ENCODE assay signal across 8 cellular contexts in the genomic region with DNA sequence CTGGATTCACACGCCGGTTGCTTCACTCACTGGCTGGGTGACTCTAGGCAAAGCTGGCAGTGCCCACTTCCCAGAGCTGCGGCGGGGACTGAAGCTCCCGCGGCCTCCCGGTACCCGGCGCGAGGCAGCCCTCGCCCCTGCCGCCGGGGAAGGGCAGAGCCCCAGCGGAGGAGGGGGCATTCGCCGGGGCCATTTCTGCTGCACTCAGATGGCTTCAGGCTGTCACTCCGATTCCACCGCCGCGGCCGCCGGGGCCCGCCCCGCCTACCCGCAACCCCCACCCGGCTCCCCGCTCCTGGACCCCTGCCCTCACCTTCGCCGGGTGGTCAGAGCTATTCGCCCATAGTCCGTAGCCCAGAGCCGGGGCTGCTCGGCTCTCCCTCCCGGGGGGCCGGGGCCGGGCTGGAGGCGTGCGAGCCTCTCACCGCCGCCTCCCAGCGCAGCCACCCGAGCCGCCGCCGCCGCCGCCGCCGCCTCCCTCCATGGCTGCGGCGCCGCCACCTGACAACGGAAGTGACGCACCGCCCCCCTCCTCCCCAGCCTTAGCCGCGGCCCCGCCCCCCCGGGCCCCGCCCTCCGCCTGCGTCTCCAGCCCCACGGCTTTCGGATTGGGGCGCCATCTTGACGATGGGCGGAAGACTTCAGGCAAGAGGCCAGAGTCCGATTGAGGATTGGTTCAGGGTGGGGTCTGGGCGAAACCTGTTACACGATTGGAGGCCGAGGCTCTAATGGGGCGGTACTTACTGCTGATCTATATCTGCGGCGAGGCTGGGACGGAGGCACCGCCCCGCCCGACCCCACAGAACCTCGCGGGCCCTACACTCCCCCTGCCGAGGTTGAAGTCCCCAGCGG. TPM values are rescaled to one million over a fixed set of nuclear protein-coding genes. Genes with fewer than 3 reads are reported as not detected.
DNase-seq lines count a peak whose midpoint lies in the region; ATAC-seq and TF ChIP-seq lines count a peak whose summit lies in the region.

A gene with protein sequence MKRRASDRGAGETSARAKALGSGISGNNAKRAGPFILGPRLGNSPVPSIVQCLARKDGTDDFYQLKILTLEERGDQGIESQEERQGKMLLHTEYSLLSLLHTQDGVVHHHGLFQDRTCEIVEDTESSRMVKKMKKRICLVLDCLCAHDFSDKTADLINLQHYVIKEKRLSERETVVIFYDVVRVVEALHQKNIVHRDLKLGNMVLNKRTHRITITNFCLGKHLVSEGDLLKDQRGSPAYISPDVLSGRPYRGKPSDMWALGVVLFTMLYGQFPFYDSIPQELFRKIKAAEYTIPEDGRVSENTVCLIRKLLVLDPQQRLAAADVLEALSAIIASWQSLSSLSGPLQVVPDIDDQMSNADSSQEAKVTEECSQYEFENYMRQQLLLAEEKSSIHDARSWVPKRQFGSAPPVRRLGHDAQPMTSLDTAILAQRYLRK (minus strand): TSS at position 515 of the 852 bp plus-strand sequence. CDS start 24,592 bp downstream, outside the sequence.

- peak within 1 kb of the TSS; percentile 94 to 99 for H3K27ac ChIP-seq in ascending aorta
- peak within 1 kb of the TSS; percentile 97 for H3K27ac ChIP-seq in right cardiac atrium (ENCODE audit: low read length)
- peak within 1 kb of the TSS; percentile 99 for H3K27ac ChIP-seq in uterus

- H3K4me1 ChIP-seq in ascending aorta (peaks cover 20 to 52% of the 10 kb centered on the region in 2 donors), right cardiac atrium (ENCODE audit: control insufficient read depth, insufficient read depth, low read length) (peaks cover 18% of the 10 kb centered on the region), uterus (peaks cover 6 to 11% of the 10 kb centered on the region in 2 donors)

- TF ChIP-seq CTCF in ascending aorta (IDR thresholded peaks at IDR 0.05), result no peak
- peak in 1 of 4 experiments; percentile 10 for TF ChIP-seq CTCF in uterus (IDR thresholded peaks at IDR 0.05)

- no peaks in the 10 kb centered on the region for H3K27me3 Mint-ChIP-seq in T-helper 2 cell treated with Interferon-gamma antibody and Interleukin-4, amounts not matched to agents 5 μg/mL and 100 μg/mL, for 36 hours (ENCODE audit: low read depth)

- peaks cover 7% of the 10 kb centered on the region for H3K36me3 Mint-ChIP-seq in T-helper 2 cell treated with Interferon-gamma antibody and Interleukin-4, amounts not matched to agents 5 μg/mL and 100 μg/mL, for 36 hours (ENCODE audit: low read depth)

- DNase-seq in NCI-H187 treated with DMSO at 0.1 percent for 48 hours (lab: John Stamatoyannopoulos, UW) (peak; percentile 97), ascending aorta (ENCODE audit: low spot score in 2 of 2) (peak; percentile 95 to 99), right cardiac atrium (peak; percentile 97 to 99 (median 99)), pulmonary artery endothelial cell (ENCODE audit: low read depth, low spot score) (peak; percentile 99), uterus (peak; percentile 99)
- peak; percentile 96 for DNase-seq in T-helper 2 cell treated with Interferon-gamma antibody and Interleukin-4, amounts not matched to agents 5 μg/mL and 100 μg/mL, for 36 hours (ENCODE audit: low spot score)

- TF ChIP-seq POLR2A in GM15510 (IDR thresholded peaks at IDR 0.05; ENCODE audit: borderline replicate concordance, extremely low read depth, insufficient read length), result peak; percentile 73
- peak; percentile 76 to 98 for TF ChIP-seq POLR2A in uterus (IDR thresholded peaks at IDR 0.05)

- H3K36me3 ChIP-seq in ascending aorta (peaks cover 4 to 9% of the 10 kb centered on the region in 2 donors), uterus (no peaks in the 10 kb centered on the region)

- peaks cover 48% of the 10 kb centered on the region for H3K4me1 Mint-ChIP-seq in T-helper 2 cell treated with Interferon-gamma antibody and Interleukin-4, amounts not matched to agents 5 μg/mL and 100 μg/mL, for 36 hours (ENCODE audit: low read depth)

- peak within 1 kb of the TSS; percentile 94 for H3K4me3 Mint-ChIP-seq in T-helper 2 cell treated with Interferon-gamma antibody and Interleukin-4, amounts not matched to agents 5 μg/mL and 100 μg/mL, for 36 hours

- H3K9me3 ChIP-seq in ascending aorta (no peaks in the 10 kb centered on the region), right cardiac atrium (ENCODE audit: control insufficient read depth, low read length) (no peaks in the 10 kb centered on the region), uterus (no peaks in the 10 kb centered on the region)

- H3K4me3 ChIP-seq in ascending aorta, result peak within 1 kb of the TSS; percentile 94 to 99
- H3K4me3 ChIP-seq in right cardiac atrium (ENCODE audit: low read length), result peak within 1 kb of the TSS; percentile 92
- H3K4me3 ChIP-seq in uterus, result peak within 1 kb of the TSS; percentile 95 to 97

- no peaks in the 10 kb centered on the region for H3K9me3 Mint-ChIP-seq in T-helper 2 cell treated with Interferon-gamma antibody and Interleukin-4, amounts not matched to agents 5 μg/mL and 100 μg/mL, for 36 hours

- intact Hi-C loops in ascending aorta (cut with DNase I) (loop anchor here (1.0 to 10.0 kb wide), 6 partner anchors 12 to 1089 kb away; a partner anchor contains a TSS), right cardiac atrium (cut with DNase I) (loop anchor here in 1 of 4 donors (10.0 kb wide), 1 partner anchor 231 kb away; a partner anchor contains a TSS), uterus (cut with DNase I; ENCODE audit: low total_unique reads) (no loop called here)

- peak within 1 kb of the TSS; percentile 98 for H3K27ac Mint-ChIP-seq in T-helper 2 cell treated with Interferon-gamma antibody and Interleukin-4, amounts not matched to agents 5 μg/mL and 100 μg/mL, for 36 hours

- under 1% methylated on average over 82 of the region's 82 CpGs for WGBS in right cardiac atrium

- ATAC-seq in HG02943 (IDR thresholded peaks at IDR 0.05; ENCODE audit: low read depth, unreplicated experiment), result peak; percentile 87
- ATAC-seq in right cardiac atrium, result peak; percentile 94 to 95

- H3K27me3 ChIP-seq in ascending aorta (no peaks in the 10 kb centered on the region), right cardiac atrium (ENCODE audit: control insufficient read depth, insufficient read depth) (no peaks in the 10 kb centered on the region), uterus (no peaks in the 10 kb centered on the region)

RNA-seq across cellular contexts. Expression of the gene that starts here (rescaled TPM):
- total RNA-seq in ascending aorta (77.0 TPM), right cardiac atrium (10 to 100 TPM; 66.7 to 85.0 (median 73.7) TPM), pulmonary artery endothelial cell (13.3 and 19.2 TPM in 2 replicates), uterus (10 to 100 TPM; 19.1 to 84.5 (median 44.0) TPM)
- polyA plus RNA-seq in right cardiac atrium, result 54.8 TPM

Comparison
In these comparisons a context has a peak if more than half of its experiments do, and no peak if none do; other contexts are left out.
1. Peak in every context shown above with its lines: DNase-seq, ATAC-seq, H3K4me3 ChIP-seq and H3K27ac ChIP-seq.